Comparison of ENCODE assay signal across 30 cellular contexts in genomic region chr15:39320886-39321285, GRCh38.
"Had no signal": no experiment of that assay in that cellular context is flagged by ENCODE, and none has a peak within 500 bp of the region (broad histone marks: within the 10 kb centered on the region; RNA-seq: fewer than 3 reads in every experiment).

No MANE protein-coding gene starts in this region.

- H2AFZ ChIP-seq: neural progenitor cell had no signal

- H3K27me3 ChIP-seq: body of pancreas, cardiac muscle cell, foreskin keratinocyte, left lung, neural progenitor cell, sigmoid colon, stomach, suprapubic skin, transverse colon, vagina had no signal

- H3K27me3 Mint-ChIP-seq: activated B cell treated with CpG ODN at 0.5 μM for 24 hours, progenitor cell of endocrine pancreas had no signal

- H3K9ac ChIP-seq: neural progenitor cell had no signal

- H3K9me3 ChIP-seq: body of pancreas had no signal

- H3K4me1 ChIP-seq: body of pancreas, neural progenitor cell, stomach, suprapubic skin, vagina had no signal

- DNase-seq: activated B cell treated with CpG ODN at 0.5 μM for 24 hours; activated CD4-positive, alpha-beta T cell treated with anti-CD3 and anti-CD28 coated beads for 36 hours; activated CD4-positive, alpha-beta T cell treated with anti-CD3 and anti-CD28 coated beads, Interleukin-2, amount 50 U/mL, for 4 hours; activated CD8-positive, alpha-beta memory T cell treated with anti-CD3 and anti-CD28 coated beads for 24 hours; activated CD8-positive, alpha-beta memory T cell treated with anti-CD3 and anti-CD28 coated beads, Interleukin-2, amount 50 U/mL, for 4 hours; activated naive CD4-positive, alpha-beta T cell; activated naive CD8-positive, alpha-beta T cell treated with anti-CD3 and anti-CD28 coated beads for 36 hours; activated T-cell treated with anti-CD3 and anti-CD28 coated beads, Interleukin-2, amount 50 U/mL, for 24 hours; amniotic stem cell; body of pancreas; foreskin keratinocyte; immature natural killer cell; kidney glomerular epithelial cell; left lung; naive thymus-derived CD8-positive, alpha-beta T cell; retina; sigmoid colon; stimulated activated CD4-positive, alpha-beta T cell treated with anti-CD3 and anti-CD28 coated beads, Interleukin-15, amount 100 ng/mL, for 24 hours; stomach; transverse colon had no signal

- H3K4me1 Mint-ChIP-seq: activated B cell treated with CpG ODN at 0.5 μM for 24 hours; activated CD4-positive, alpha-beta T cell treated with anti-CD3 and anti-CD28 coated beads for 36 hours; activated naive CD8-positive, alpha-beta T cell treated with anti-CD3 and anti-CD28 coated beads for 36 hours; activated T-helper 17 cell treated with anti-CD3 and anti-CD28 coated beads, Interleukin-2, amount 50 U/mL, for 72 hours; immature natural killer cell; naive thymus-derived CD8-positive, alpha-beta T cell; neural progenitor cell; stimulated activated memory B cell treated with anti-CD40 and anti-IgM and Interleukin-4, amounts not matched to agents 10 μg/mL and 1 μg/mL and 100 μg/mL, for 72 hours had no signal

- H3K36me3 Mint-ChIP-seq: activated naive CD8-positive, alpha-beta T cell treated with anti-CD3 and anti-CD28 coated beads for 36 hours; immature natural killer cell; neural progenitor cell; stimulated activated memory B cell treated with anti-CD40 and anti-IgM and Interleukin-4, amounts not matched to agents 10 μg/mL and 1 μg/mL and 100 μg/mL, for 72 hours had no signal

- H3K27ac ChIP-seq: body of pancreas, cardiac muscle cell, epithelial cell of prostate, foreskin keratinocyte, left lung, neural progenitor cell, sigmoid colon, stomach, suprapubic skin, transverse colon, vagina had no signal

- H3K4me3 ChIP-seq: body of pancreas, cardiac muscle cell, left lung, lung, neural progenitor cell, sigmoid colon, smooth muscle cell, stomach, suprapubic skin, transverse colon, vagina had no signal

- H3K36me3 ChIP-seq: cardiac muscle cell, left lung, neural progenitor cell, sigmoid colon, stomach, suprapubic skin, transverse colon, vagina had no signal

- H3K4me3 Mint-ChIP-seq: activated B cell treated with CpG ODN at 0.5 μM for 24 hours; activated CD4-positive, alpha-beta T cell treated with anti-CD3 and anti-CD28 coated beads for 36 hours; activated naive CD8-positive, alpha-beta T cell treated with anti-CD3 and anti-CD28 coated beads for 36 hours; activated T-cell treated with anti-CD3 and anti-CD28 coated beads, Interleukin-2, amount 50 U/mL, for 24 hours; activated T-helper 17 cell treated with anti-CD3 and anti-CD28 coated beads, Interleukin-2, amount 50 U/mL, for 72 hours; immature natural killer cell; naive thymus-derived CD8-positive, alpha-beta T cell; neural progenitor cell; stimulated activated memory B cell treated with anti-CD40 and anti-IgM and Interleukin-4, amounts not matched to agents 10 μg/mL and 1 μg/mL and 100 μg/mL, for 72 hours had no signal

- ATAC-seq: activated CD4-positive, alpha-beta T cell treated with anti-CD3 and anti-CD28 coated beads for 36 hours; activated T-helper 17 cell treated with anti-CD3 and anti-CD28 coated beads, Interleukin-2, amount 50 U/mL, for 72 hours; body of pancreas; foreskin keratinocyte; left lung; naive thymus-derived CD8-positive, alpha-beta T cell; stimulated activated memory B cell treated with anti-CD40 and anti-IgM and Interleukin-4, amounts not matched to agents 10 μg/mL and 1 μg/mL and 100 μg/mL, for 72 hours had no signal

- H3K27ac Mint-ChIP-seq: activated B cell treated with CpG ODN at 0.5 μM for 24 hours; activated CD4-positive, alpha-beta T cell treated with anti-CD3 and anti-CD28 coated beads for 36 hours; activated naive CD8-positive, alpha-beta T cell treated with anti-CD3 and anti-CD28 coated beads for 36 hours; activated T-cell treated with anti-CD3 and anti-CD28 coated beads, Interleukin-2, amount 50 U/mL, for 24 hours; activated T-helper 17 cell treated with anti-CD3 and anti-CD28 coated beads, Interleukin-2, amount 50 U/mL, for 72 hours; immature natural killer cell; naive thymus-derived CD8-positive, alpha-beta T cell; neural progenitor cell; progenitor cell of endocrine pancreas; stimulated activated memory B cell treated with anti-CD40 and anti-IgM and Interleukin-4, amounts not matched to agents 10 μg/mL and 1 μg/mL and 100 μg/mL, for 72 hours had no signal

- H3K4me2 ChIP-seq: neural progenitor cell, smooth muscle cell had no signal
